ENCODE assay signal across 8 cellular contexts in the genomic region with DNA sequence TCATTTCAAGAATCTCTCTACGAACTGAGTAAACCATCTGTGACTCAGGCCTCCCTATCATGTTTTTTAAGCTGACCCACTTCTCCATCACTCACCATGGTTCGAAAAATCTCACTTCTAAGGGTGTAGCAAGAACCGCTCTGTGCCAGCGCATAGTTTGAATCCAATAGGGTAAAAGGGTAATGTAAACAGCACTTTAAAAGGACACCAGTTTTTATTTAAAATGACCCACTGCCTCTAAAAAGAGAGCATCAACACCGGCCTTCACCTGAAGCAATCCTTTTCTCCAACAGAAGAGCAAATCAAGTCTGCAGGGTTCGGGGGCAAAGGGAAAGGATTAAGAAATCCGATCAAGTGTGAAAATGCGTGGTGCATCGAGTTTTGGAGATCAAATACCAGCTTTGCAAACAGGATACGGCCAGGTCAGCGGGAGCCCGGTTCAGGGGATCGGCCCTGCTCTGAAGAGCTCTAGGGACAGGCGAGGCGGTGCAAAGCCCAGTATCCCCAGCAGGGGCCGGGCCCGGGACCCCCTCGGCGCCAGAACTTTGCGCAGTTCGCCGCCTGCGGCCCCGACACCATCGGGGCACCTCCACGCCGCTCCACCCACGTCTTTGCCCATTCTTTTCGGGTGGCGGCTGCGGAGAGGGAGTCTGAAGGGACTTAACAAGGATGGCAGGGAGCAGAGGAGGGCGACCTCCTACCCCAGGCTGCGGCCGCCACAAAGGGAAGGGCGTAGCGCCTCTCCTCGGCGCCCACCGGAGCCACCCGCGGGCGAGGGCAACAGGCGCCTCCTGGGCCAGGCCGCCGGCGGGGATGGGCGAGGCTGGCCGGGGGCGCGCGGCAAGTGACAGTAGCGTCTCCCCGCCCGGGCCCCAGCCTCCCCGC. TPM values are rescaled to one million over a fixed set of nuclear protein-coding genes. Genes with fewer than 3 reads are reported as not detected.
DNase-seq lines count a peak whose midpoint lies in the region; ATAC-seq and TF ChIP-seq lines count a peak whose summit lies in the region.

No MANE protein-coding gene starts in this region.

- peak overlapping the region; percentile 93 to 98 (median 96) for H3K4me3 Mint-ChIP-seq in CD4-positive, alpha-beta memory T cell

- no peaks in the 10 kb centered on the region for H3K27me3 ChIP-seq in CD4-positive, alpha-beta memory T cell (ENCODE audit: insufficient read depth, low read length)
- H3K27me3 ChIP-seq in adrenal gland (no peaks in the 10 kb centered on the region), left ventricle myocardium inferior (ENCODE audit: low read depth) (no peaks in the 10 kb centered on the region)

- POLR2A ChIA-PET in CD4-positive, alpha-beta memory T cell (lab: Charles Lee; ENCODE audit: partially characterized antibody) = interaction anchor here (0.5 to 5.8 kb wide), 17 partner anchors 13 to 531 kb away, joined by 3 to 93 read pairs (median 5); a partner anchor contains a TSS

- no peaks in the 10 kb centered on the region for H3K9me3 ChIP-seq in CD4-positive, alpha-beta memory T cell (ENCODE audit: control insufficient read depth in 1 of 2, low read length in 2 of 2)
- H3K9me3 ChIP-seq in adrenal gland (replicated peaks in 1 of 3) (no peaks in the 10 kb centered on the region), left ventricle myocardium inferior (replicated peaks) (no peaks in the 10 kb centered on the region)

- WGBS in adrenal gland, 4 donors = 2 to 11% (median 4%) methylated on average over 9 to 55 of the region's 55 CpGs

- ATAC-seq in GM19372 (IDR thresholded peaks at IDR 0.05; ENCODE audit: low read depth, unreplicated experiment) (peak; percentile 36), HG03439 (IDR thresholded peaks at IDR 0.05; ENCODE audit: unreplicated experiment) (peak; percentile 42)

- TF ChIP-seq CTCF in adrenal gland (IDR thresholded peaks at IDR 0.05) (peak in 5 of 6 experiments; percentile 7 to 50 (median 40)), left ventricle myocardium inferior (IDR thresholded peaks at IDR 0.05; ENCODE audit: borderline replicate concordance) (peak; percentile 61)

- no peak for TF ChIP-seq POLR2A in adrenal gland (IDR thresholded peaks at IDR 0.05)

- H3K4me1 ChIP-seq in CD4-positive, alpha-beta memory T cell (ENCODE audit: insufficient read depth, low read length) = peaks cover 76% of the 10 kb centered on the region
- H3K4me1 ChIP-seq in adrenal gland (replicated peaks in 1 of 2) (peaks cover 6 to 27% of the 10 kb centered on the region in 2 donors), left ventricle myocardium inferior (peaks cover 60% of the 10 kb centered on the region)

- peaks cover 45 to 67% (median 55%) of the 10 kb centered on the region in 4 donors for H3K4me1 Mint-ChIP-seq in CD4-positive, alpha-beta memory T cell

- no peaks in the 10 kb centered on the region for H3K27me3 Mint-ChIP-seq in CD4-positive, alpha-beta memory T cell

- intact Hi-C loops in CD4-positive, alpha-beta memory T cell (cut with micrococcal nuclease) = loop anchor here (1.0 to 10.0 kb wide), 7 partner anchors 70 to 1383 kb away; a partner anchor contains a TSS
- intact Hi-C loops in adrenal gland (cut with DNase I) = no loop called here
- intact Hi-C loops in left ventricle myocardium inferior (cut with micrococcal nuclease) = no loop called here
- intact Hi-C loops in posterior cingulate gyrus (cut with DNase I) = loop anchor here (5.0 kb wide), 1 partner anchor 70 kb away; a partner anchor contains a TSS

- H3K27ac ChIP-seq in CD4-positive, alpha-beta memory T cell (ENCODE audit: low read depth, low read length) = peak overlapping the region; percentile 66
- peak overlapping the region in 4 of 5 donors; percentile 61 to 88 (median 82) for H3K27ac ChIP-seq in adrenal gland
- peak overlapping the region; percentile 97 for H3K27ac ChIP-seq in left ventricle myocardium inferior (replicated peaks)

- H3K9me3 Mint-ChIP-seq in CD4-positive, alpha-beta memory T cell = no peaks in the 10 kb centered on the region

- H3K36me3 ChIP-seq in CD4-positive, alpha-beta memory T cell (ENCODE audit: insufficient read depth, low read length) = no peaks in the 10 kb centered on the region
- no peaks in the 10 kb centered on the region for H3K36me3 ChIP-seq in adrenal gland (replicated peaks in 1 of 2)
- no peaks in the 10 kb centered on the region for H3K36me3 ChIP-seq in left ventricle myocardium inferior

- DNase-seq in CD4-positive, alpha-beta memory T cell = peak; percentile 5 to 63 (median 41)
- DNase-seq in SK-N-DZ (ENCODE audit: low spot score) (peak; percentile 61), adrenal gland (peak; percentile 35 to 63 (median 47)), left ventricle myocardium inferior (peak; percentile 46), posterior cingulate gyrus (peak in 8 of 10 donors; percentile 12 to 90 (median 34)), NCI-H1436 treated with DMSO at 0.1 percent for 48 hours (lab: John Stamatoyannopoulos, UW) (no peak)

- H3K27ac Mint-ChIP-seq in CD4-positive, alpha-beta memory T cell = peak overlapping the region; percentile 81 to 95 (median 90)

- peak overlapping the region; percentile 53 to 81 for H3K4me3 ChIP-seq in CD4-positive, alpha-beta memory T cell (ENCODE audit: low read length in 2 of 2)
- H3K4me3 ChIP-seq in adrenal gland = peak overlapping the region in 3 of 4 donors; percentile 71 to 82 (median 72)
- H3K4me3 ChIP-seq in left ventricle myocardium inferior = peak overlapping the region; percentile 98

- peaks cover 0 to 12% of the 10 kb centered on the region in 2 donors for H3K36me3 Mint-ChIP-seq in CD4-positive, alpha-beta memory T cell

- CTCF ChIA-PET in CD4-positive, alpha-beta memory T cell (lab: Charles Lee; ENCODE audit: partially characterized antibody) = interaction anchor here (0.9 to 5.4 kb wide), 13 partner anchors 14 to 203 kb away, joined by 3 to 48 read pairs (median 5); a partner anchor contains a TSS

RNA-seq across cellular contexts. Expression of a gene that starts 0.8 kb away (rescaled TPM):
- 100 to 1,000 TPM in 1 of 2 experiments, 10 to 100 TPM in 1; 98.6 to 101 TPM for total RNA-seq in CD4-positive, alpha-beta memory T cell
- polyA plus RNA-seq in CD4-positive, alpha-beta memory T cell = 10 to 100 TPM; 38.7 to 56.1 TPM
- 10.8 and 13.0 TPM in 2 replicates for polyA plus RNA-seq in SK-N-DZ (2014; cell fraction: cytosol; rRNA removed)
- polyA plus RNA-seq in SK-N-DZ (2014; cell fraction: nucleus; rRNA removed) = 11.3 and 15.0 TPM in 2 replicates
- 1 to 10 TPM; 3.9 to 8.9 (median 7.3) TPM for total RNA-seq in adrenal gland
- polyA plus RNA-seq in adrenal gland = 1 to 10 TPM; 3.4 to 8.0 (median 4.8) TPM
- total RNA-seq in left ventricle myocardium inferior = 12.4 TPM

Comparison
In these comparisons a context has a peak if more than half of its experiments do, and no peak if none do; other contexts are left out.
1. intact Hi-C loops: an anchor here in CD4-positive, alpha-beta memory T cell (1.0 to 10.0 kb wide) and posterior cingulate gyrus (5.0 kb wide); none called in adrenal gland and left ventricle myocardium inferior.